11 cellular contexts compared by ENCODE assay signal in the genomic region with DNA sequence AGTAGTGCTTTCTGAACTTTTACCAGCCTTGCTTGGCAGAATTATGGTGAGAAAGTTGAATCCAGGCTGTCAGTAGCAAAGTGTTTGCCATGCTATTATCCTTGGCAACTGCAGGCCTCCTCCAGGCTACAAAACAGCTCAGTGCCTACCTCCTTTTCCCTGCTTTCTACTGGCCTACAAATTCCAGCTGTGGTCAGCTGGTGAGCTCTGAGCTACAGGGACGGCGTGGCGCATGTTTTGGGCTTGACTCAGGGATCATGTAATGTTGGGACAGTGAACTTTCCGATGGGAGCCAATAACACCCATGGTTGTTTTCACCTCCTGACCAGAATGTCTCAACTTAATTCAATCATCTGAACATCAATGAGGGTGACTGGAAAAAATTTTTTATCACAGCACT.
DNase-seq lines count a peak whose midpoint lies in the region; ATAC-seq and TF ChIP-seq lines count a peak whose summit lies in the region.
"Had no signal": no experiment of that assay in that cellular context is flagged by ENCODE, and none has a peak within 500 bp of the region (broad histone marks: within the 10 kb centered on the region; RNA-seq: fewer than 3 reads in every experiment).

No MANE protein-coding gene starts in this region.

- DNase-seq in AG09309 (ENCODE audit: low read depth): peak; percentile 93
- DNase-seq in RPMI7951 (ENCODE audit: low read depth): peak; percentile 97
- DNase-seq in fibroblast of mammary gland (ENCODE audit: low read depth): peak; percentile 97
- peak; percentile 83 for DNase-seq in osteoblast (ENCODE audit: insufficient read length, low spot score, missing footprints)
- DNase-seq in amygdala (lab: John Stamatoyannopoulos, UW): no peak
- DNase-seq in effector CD4-positive, alpha-beta T cell: no peak
- no peak for DNase-seq in stimulated activated CD4-positive, alpha-beta T cell treated with anti-CD3 and anti-CD28 coated beads, Interleukin-2, amount 100 ng/mL, for 48 hours
- DNase-seq: activated CD4-positive, alpha-beta memory T cell treated with anti-CD3 and anti-CD28 coated beads, Interleukin-2, amount 10 ng/mL, durations not matched to agents 7 days and 5 days; cortex of kidney had no signal

- H3K79me2 ChIP-seq in osteoblast (ENCODE audit: insufficient read depth, low read length): no peaks in the 10 kb centered on the region

- no peaks in the 10 kb centered on the region for H3K36me3 ChIP-seq in osteoblast (ENCODE audit: insufficient read depth, low read length)
- H3K36me3 ChIP-seq: BLaER1 treated with 17β-estradiol and CSF1 and Interleukin-3, amounts not matched to agents 10 nM and 100 nM had no signal

- peaks cover 45% of the 10 kb centered on the region for H3K4me1 ChIP-seq in osteoblast (ENCODE audit: insufficient read depth, low read length)

- no peaks in the 10 kb centered on the region for H3K27me3 ChIP-seq in osteoblast (ENCODE audit: insufficient read depth, low read length)
- H3K27me3 ChIP-seq: BLaER1 treated with 17β-estradiol and CSF1 and Interleukin-3, amounts not matched to agents 10 nM and 100 nM had no signal

- ATAC-seq in GM18909 (IDR thresholded peaks at IDR 0.05; ENCODE audit: poor library complexity, unreplicated experiment): no peak

- H3K4me3 ChIP-seq in AG09309 (ENCODE audit: control insufficient read depth, low read depth, low read length) (no peak overlapping the region), fibroblast of mammary gland (ENCODE audit: control insufficient read depth, low read depth, low read length) (no peak overlapping the region), osteoblast (ENCODE audit: insufficient read depth, low read length) (no peak overlapping the region)
- H3K4me3 ChIP-seq: BLaER1 treated with 17β-estradiol and CSF1 and Interleukin-3, amounts not matched to agents 10 nM and 100 nM had no signal

- peak overlapping the region; percentile 97 for H3K27ac ChIP-seq in osteoblast (ENCODE audit: low read depth, low read length)
- H3K27ac ChIP-seq: BLaER1 treated with 17β-estradiol and CSF1 and Interleukin-3, amounts not matched to agents 10 nM and 100 nM had no signal

- H3K4me2 ChIP-seq in osteoblast (ENCODE audit: insufficient read depth, low read length): peak overlapping the region; percentile 15
- H3K4me2 ChIP-seq: BLaER1 treated with 17β-estradiol and CSF1 and Interleukin-3, amounts not matched to agents 10 nM and 100 nM had no signal

- no peaks in the 10 kb centered on the region for H4K20me1 ChIP-seq in osteoblast (ENCODE audit: insufficient read depth, low read length)
- H4K20me1 ChIP-seq: BLaER1 treated with 17β-estradiol and CSF1 and Interleukin-3, amounts not matched to agents 10 nM and 100 nM had no signal

- H2AFZ ChIP-seq in osteoblast (ENCODE audit: low read length): no peak overlapping the region

- H3K9me3 ChIP-seq in osteoblast (ENCODE audit: low read depth, low read length): no peaks in the 10 kb centered on the region
- H3K9me3 ChIP-seq: BLaER1 treated with 17β-estradiol and CSF1 and Interleukin-3, amounts not matched to agents 10 nM and 100 nM had no signal

- TF ChIP-seq CTCF in AG09309 (IDR thresholded peaks at IDR 0.05; ENCODE audit: control insufficient read depth, insufficient read depth, low read depth, low read length, missing control alignments) (no peak), fibroblast of mammary gland (conservative IDR thresholded peaks at IDR 0.05; ENCODE audit: control insufficient read depth, insufficient read depth, low read depth, low read length) (no peak), osteoblast (IDR thresholded peaks at IDR 0.05; ENCODE audit: extremely low read depth, low read depth, low read length) (no peak)

Comparison
In these comparisons a context has a peak if more than half of its experiments do, and no peak if none do; other contexts are left out.
1. DNase-seq: peak in AG09309 (single experiment), RPMI7951 (single experiment), fibroblast of mammary gland (single experiment) and osteoblast (single experiment); none in amygdala (0 of 56), effector CD4-positive, alpha-beta T cell (single experiment) and stimulated activated CD4-positive, alpha-beta T cell treated with anti-CD3 and anti-CD28 coated beads, Interleukin-2, amount 100 ng/mL, for 48 hours (0 of 2).